18 cellular contexts compared by ENCODE assay signal in genomic region chrX:71867680-71868079, GRCh38. TPM values are rescaled to one million over a fixed set of nuclear protein-coding genes. Genes with fewer than 3 reads are reported as not detected.
DNase-seq lines count a peak whose midpoint lies in the region; TF ChIP-seq lines count a peak whose summit lies in the region.
"Had no signal": no experiment of that assay in that cellular context is flagged by ENCODE, and none has a peak within 500 bp of the region (broad histone marks: within the 10 kb centered on the region; RNA-seq: fewer than 3 reads in every experiment).

No MANE protein-coding gene starts in this region.

- in situ Hi-C loops in GM13976 (cut with MboI; ENCODE audit: low sequenced_read_pairs, unreplicated experiment): loop anchor here (25.0 kb wide), 1 partner anchor 205 kb away; the partner anchor contains the start of gene LOC101059915

- peaks cover 5% of the 10 kb centered on the region for H3K36me3 ChIP-seq in OCI-LY3 (replicated peaks; ENCODE audit: low read depth, low read length)
- H3K36me3 ChIP-seq: BLaER1 treated with 17β-estradiol and CSF1 and Interleukin-3, amounts not matched to agents 10 nM and 100 nM had no signal

- H3K27me3 ChIP-seq in OCI-LY3 (ENCODE audit: low read depth, low read length): no peaks in the 10 kb centered on the region

- no peak overlapping the region for H3K9ac ChIP-seq in OCI-LY3 (ENCODE audit: low read length)
- H3K9ac ChIP-seq: BLaER1 treated with 17β-estradiol and CSF1 and Interleukin-3, amounts not matched to agents 10 nM and 100 nM had no signal

- no peaks in the 10 kb centered on the region for H3K79me2 ChIP-seq in OCI-LY3 (ENCODE audit: low read length)

- H4K20me1 ChIP-seq in OCI-LY3 (ENCODE audit: insufficient read depth, low read length): no peaks in the 10 kb centered on the region

- no peak overlapping the region for H2AFZ ChIP-seq in OCI-LY3 (ENCODE audit: low read depth, low read length)

- H3K9me3 ChIP-seq in OCI-LY3 (ENCODE audit: insufficient read depth, low read length): no peaks in the 10 kb centered on the region; the same call in 1 of the 2 replicates
- H3K9me3 ChIP-seq: A549, Caco-2 had no signal

- peak; percentile 4 for DNase-seq in GM13976 (ENCODE audit: low spot score)
- DNase-seq in mesenteric fat pad (ENCODE audit: low spot score): peak; percentile 78
- DNase-seq in stimulated activated CD8-positive, alpha-beta memory T cell treated with anti-CD3 and anti-CD28 coated beads, Interleukin-4, amount 100 ng/mL, for 48 hours: no peak
- no peak for DNase-seq in iPS-NIHi7 (ENCODE audit: extremely low spot score)
- no peak for DNase-seq in NCI-H1694 (lab: John Stamatoyannopoulos, UW)
- DNase-seq: AML-193; Caco-2; Calu3; CD4-positive, alpha-beta T cell; CD8-positive, alpha-beta T cell; DMS79 treated with DMSO at 0.1 percent for 48 hours; GF-D8 had no signal

- peaks cover 42% of the 10 kb centered on the region for H3K4me1 ChIP-seq in OCI-LY3 (ENCODE audit: low read length)
- H3K4me1 ChIP-seq: A549, Caco-2 had no signal

- H3K27ac ChIP-seq in OCI-LY3 (ENCODE audit: low read length): peak overlapping the region; percentile 88; the same call in 1 of the 2 replicates
- H3K27ac ChIP-seq: 22Rv1; A549; BLaER1 treated with 17β-estradiol and CSF1 and Interleukin-3, amounts not matched to agents 10 nM and 100 nM; C4-2B had no signal

- no peak overlapping the region for H3K4me3 ChIP-seq in OCI-LY3 (ENCODE audit: low read length)
- H3K4me3 ChIP-seq: A549; BLaER1 treated with 17β-estradiol and CSF1 and Interleukin-3, amounts not matched to agents 10 nM and 100 nM had no signal

- no peak for TF ChIP-seq CTCF in GM13976 (IDR thresholded peaks at IDR 0.05; ENCODE audit: borderline replicate concordance, control extremely low read depth, extremely low read depth, insufficient read depth, missing control alignments)
- no peak for TF ChIP-seq CTCF in OCI-LY3 (IDR thresholded peaks at IDR 0.05; ENCODE audit: low read depth, low read length)

- no peak overlapping the region for H3K4me2 ChIP-seq in OCI-LY3 (ENCODE audit: low read length)
- H3K4me2 ChIP-seq: A549; BLaER1 treated with 17β-estradiol and CSF1 and Interleukin-3, amounts not matched to agents 10 nM and 100 nM had no signal

RNA-seq across cellular contexts. Expression of gene NHSL2, which starts 43.0 kb away (rescaled TPM):
- 13.3 TPM for total RNA-seq in mesenteric fat pad
- total RNA-seq: A172 had no signal

Comparison
In these comparisons a context has a peak if more than half of its experiments do, and no peak if none do; other contexts are left out.
1. DNase-seq: peak in GM13976 (single experiment) and mesenteric fat pad (single experiment); none in stimulated activated CD8-positive, alpha-beta memory T cell treated with anti-CD3 and anti-CD28 coated beads, Interleukin-4, amount 100 ng/mL, for 48 hours (single experiment), iPS-NIHi7 (single experiment) and NCI-H1694 (single experiment).